In genomic region chrX:154437398-154437752, GRCh38 we compare ENCODE assay signal across 8 cellular contexts. TPM values are rescaled to one million over a fixed set of nuclear protein-coding genes. Genes with fewer than 3 reads are reported as not detected.
A peak's percentile ranks its signal among the peaks of the same experiment; 100 is the strongest.
DNase-seq lines count a peak whose midpoint lies in the region; ATAC-seq and TF ChIP-seq lines count a peak whose summit lies in the region.

No MANE protein-coding gene starts in this region.

- H3K27ac ChIP-seq in IMR-90 (ENCODE audit: insufficient read depth, low read length) (peak overlapping the region; percentile 95), colonic mucosa (peak overlapping the region; percentile 69)

- H3K36me3 Mint-ChIP-seq in naive B cell, result no peaks in the 10 kb centered on the region

- peak overlapping the region; percentile 95 for H3K4me2 ChIP-seq in IMR-90 (ENCODE audit: low read depth, low read length)

- peak overlapping the region; percentile 56 for H4K91ac ChIP-seq in IMR-90 (ENCODE audit: insufficient read depth, low read depth, low read length)

- no peak overlapping the region; the same call in 2 of the 3 replicates for H2BK15ac ChIP-seq in IMR-90 (ENCODE audit: low read depth, low read length)

- H3K9ac ChIP-seq in IMR-90 (ENCODE audit: low read depth, low read length) (peak overlapping the region; percentile 87), colonic mucosa (ENCODE audit: low read depth in 2 of 2, low read length in 2 of 2) (peak overlapping the region in 1 of 2 donors; percentile 63)

- H3K9me1 ChIP-seq in IMR-90 (ENCODE audit: insufficient read depth, low read length), result no peaks in the 10 kb centered on the region

- BruUV-seq in IMR-90 (replicated peaks; lab: Mats Ljungman, UMichigan), result no TSS peak

- peak overlapping the region; percentile 90 for H3K4ac ChIP-seq in IMR-90 (ENCODE audit: low read depth, low read length)

- 39% methylated on average over 11 of the region's 35 CpGs; no CpG with 5 or more reads in 1 of the 2 experiments for WGBS in IMR-90 (ENCODE audit: extremely low coverage in 2 of 2, insufficient read length in 1 of 2), 2 experiments

- H3K4me3 ChIP-seq in BJ (ENCODE audit: low read depth, low read length) (peak overlapping the region; percentile 76), IMR-90 (ENCODE audit: insufficient read depth, low read depth, low read length) (peak overlapping the region; percentile 98), colonic mucosa (peak overlapping the region; percentile 67)

- H3K18ac ChIP-seq in IMR-90 (ENCODE audit: low read depth, low read length), result peak overlapping the region; percentile 81; the same call in 1 of the 2 replicates

- DNase-seq in BJ (ENCODE audit: low read depth), result no peak
- no peak for DNase-seq in IMR-90
- no peak for DNase-seq in colonic mucosa
- no peak for DNase-seq in naive B cell
- DNase-seq in GF-D8 (lab: John Stamatoyannopoulos, UW), result no peak
- DNase-seq in GM10248 (ENCODE audit: extremely low spot score), result no peak
- no peak for DNase-seq in activated CD4-positive, CD25-positive, alpha-beta regulatory T cell treated with anti-CD3 and anti-CD28 coated beads, Interleukin-2, amount 50 U/mL, for 72 hours

- no peaks in the 10 kb centered on the region for H3K27me3 Mint-ChIP-seq in naive B cell

- peak overlapping the region in 5 of 6 donors; percentile 81 to 94 (median 88) for H3K27ac Mint-ChIP-seq in naive B cell

- H3K56ac ChIP-seq in IMR-90 (ENCODE audit: extremely low read depth, insufficient read depth, low read length), result peak overlapping the region; percentile 71; the same call in 1 of the 2 replicates

- H4K5ac ChIP-seq in IMR-90 (ENCODE audit: low read depth, low read length), result peak overlapping the region; percentile 70

- dilution Hi-C loops in IMR-90 (cut with HindIII; ENCODE audit: low sequenced_read_pairs, unreplicated experiment), result no loop called here

- no peak overlapping the region for H2BK120ac ChIP-seq in IMR-90 (ENCODE audit: low read depth, low read length)

- H3K9me3 Mint-ChIP-seq in naive B cell, result peaks cover 0 to 6% (median 0%) of the 10 kb centered on the region in 7 donors

- in situ Hi-C loops in IMR-90 (cut with MboI; ENCODE audit: low sequenced_read_pairs), result no loop called here

- peak overlapping the region; percentile 85 for H3K23ac ChIP-seq in IMR-90 (ENCODE audit: low read depth, low read length)

- H2BK5ac ChIP-seq in IMR-90 (ENCODE audit: low read depth, low read length, poor library complexity, severe bottlenecking), result peak overlapping the region; percentile 100

- H4K20me1 ChIP-seq in IMR-90 (ENCODE audit: insufficient read depth, low read length), result peaks cover 14% of the 10 kb centered on the region

- peak overlapping the region; percentile 68 to 91 (median 82) for H3K4me3 Mint-ChIP-seq in naive B cell

- H3K4me1 ChIP-seq in IMR-90 (ENCODE audit: control insufficient read depth, insufficient read depth, low read length) (peaks cover 3% of the 10 kb centered on the region), colonic mucosa (no peaks in the 10 kb centered on the region)

- H3K36me3 ChIP-seq in BJ (ENCODE audit: control insufficient read depth, insufficient read depth, low read length) (peaks cover 19% of the 10 kb centered on the region), IMR-90 (ENCODE audit: control insufficient read depth, insufficient read depth, low read length) (peaks cover 49% of the 10 kb centered on the region), colonic mucosa (no peaks in the 10 kb centered on the region)

- H3K9me3 ChIP-seq in IMR-90 (ENCODE audit: control insufficient read depth, insufficient read depth, low read length) (no peaks in the 10 kb centered on the region; the same call in 1 of the 2 replicates), colonic mucosa (no peaks in the 10 kb centered on the region)

- no peaks in the 10 kb centered on the region for H3K27me3 ChIP-seq in BJ (ENCODE audit: control insufficient read depth, insufficient read depth, low read length)
- no peaks in the 10 kb centered on the region for H3K27me3 ChIP-seq in IMR-90 (ENCODE audit: control insufficient read depth, insufficient read depth, low read length)
- H3K27me3 ChIP-seq in colonic mucosa, result no peaks in the 10 kb centered on the region

- H2AFZ ChIP-seq in IMR-90 (replicated peaks; ENCODE audit: low read length, poor library complexity), result peak overlapping the region; percentile 87

- H2AK5ac ChIP-seq in IMR-90 (ENCODE audit: low read depth, low read length), result peak overlapping the region; percentile 87

- POLR2A ChIA-PET in BJ (lab: Charles Lee) (no interaction called here), IMR-90 (lab: Charles Lee; ENCODE audit: unreplicated experiment) (interaction anchor here (1.5 kb wide), 1 partner anchor 10 kb away, joined by 3 read pairs; no protein-coding TSS in a partner anchor), GM10248 (lab: Yijun Ruan, JAX) (no interaction called here)

- peak overlapping the region; percentile 94 for H3K14ac ChIP-seq in IMR-90 (replicated peaks; ENCODE audit: low read depth, low read length)

- TF ChIP-seq CTCF in BJ (IDR thresholded peaks at IDR 0.05; ENCODE audit: insufficient read depth, low read depth, low read length) (no peak), IMR-90 (conservative IDR thresholded peaks at IDR 0.05; ENCODE audit: low read depth, low read length) (no peak), colonic mucosa (IDR thresholded peaks at IDR 0.05) (no peak), GM10248 (IDR thresholded peaks at IDR 0.05; ENCODE audit: control extremely low read depth, extremely low read depth, low read depth, missing control alignments) (no peak)

- intact Hi-C loops in IMR-90 (cut with micrococcal nuclease), result no loop called here
- intact Hi-C loops in colonic mucosa (cut with DNase I), result no loop called here

- CTCF ChIA-PET in BJ (lab: Yijun Ruan, JAX), result no interaction called here
- CTCF ChIA-PET in IMR-90 (lab: Yijun Ruan, JAX), result no interaction called here
- CTCF ChIA-PET in GM10248 (lab: Yijun Ruan, JAX), result no interaction called here

- peaks cover 0 to 12% of the 10 kb centered on the region in 2 experiments; a peak in 1 of 4 replicates for H3K79me1 ChIP-seq in IMR-90 (ENCODE audit: low read depth in 1 of 2, low read length in 2 of 2)

- peak overlapping the region; percentile 77 to 86; a peak in 3 of 4 replicates for H4K8ac ChIP-seq in IMR-90 (ENCODE audit: low read depth in 2 of 2, low read length in 2 of 2)

- H2AK9ac ChIP-seq in IMR-90 (replicated peaks; ENCODE audit: low read depth, low read length, poor library complexity), result peak overlapping the region; percentile 98

- TF ChIP-seq POLR2A in IMR-90 (IDR thresholded peaks at IDR 0.05; ENCODE audit: low read depth, low read length), result no peak

- ATAC-seq in IMR-90 (ENCODE audit: low read depth) (peak; percentile 4; the same call in 1 of the 2 replicates), naive B cell (ENCODE audit: low read depth in 2 of 2) (peak in 1 of 2 donors; percentile 4), GM21529 (IDR thresholded peaks at IDR 0.05; ENCODE audit: unreplicated experiment) (no peak)

- H3K4me1 Mint-ChIP-seq in naive B cell, result peaks cover 13 to 18% (median 15%) of the 10 kb centered on the region in 3 donors

- H2BK20ac ChIP-seq in IMR-90 (ENCODE audit: low read depth, low read length), result no peak overlapping the region

- no peak for TF ChIP-seq RAD21 in IMR-90 (IDR thresholded peaks at IDR 0.05; ENCODE audit: low read length)

TF ChIP-seq in IMR-90, 13 proteins besides CTCF, POLR2A, EP300 and RAD21 (continues in another document):
- TF ChIP-seq CEBPB (IDR thresholded peaks at IDR 0.05; ENCODE audit: low read depth, low read length) (no peak), NFE2L2 (IDR thresholded peaks at IDR 0.05; ENCODE audit: low read depth, low read length) (no peak)

RNA-seq across cellular contexts. Expression of gene GDI1, which starts 0.4 kb away (rescaled TPM):
- polyA plus RNA-seq in BJ (2011; rRNA removed) (149 and 216 TPM in 2 replicates), IMR-90 (2012; rRNA removed) (291 and 331 TPM in 2 replicates), naive B cell (ENCODE audit: low read depth in 6 of 6) (10 to 100 TPM; 28.4 to 44.3 (median 35.5) TPM)
- 85.4 and 131 TPM in 2 replicates for polyA minus RNA-seq in BJ (2011; rRNA and poly(A)+ RNA removed)
- total RNA-seq in IMR-90 (2012; rRNA removed) (113 and 117 TPM in 2 replicates), colonic mucosa (10 to 100 TPM; 63.0 to 83.0 TPM)
- 224 and 267 TPM in 2 replicates for polyA plus RNA-seq in IMR-90 (2012; cell fraction: cytosol; rRNA removed)
- polyA plus RNA-seq in IMR-90 (2012; cell fraction: nucleus; rRNA removed; ENCODE audit: low replicate concordance), result 1,267 and 1,634 TPM in 2 replicates

RNA-seq across cellular contexts. Expression of gene FAM50A, which starts 6.6 kb away (rescaled TPM):
- polyA plus RNA-seq in BJ (2011; rRNA removed) (74.8 and 75.0 TPM in 2 replicates), IMR-90 (2012; rRNA removed) (107 and 119 TPM in 2 replicates), naive B cell (ENCODE audit: low read depth in 6 of 6) (10 to 100 TPM; 23.8 to 35.2 (median 28.2) TPM)
- 58.1 and 59.2 TPM in 2 replicates for polyA minus RNA-seq in BJ (2011; rRNA and poly(A)+ RNA removed)
- total RNA-seq in IMR-90 (2012; rRNA removed) (46.4 and 65.5 TPM in 2 replicates), colonic mucosa (10 to 100 TPM; 41.9 to 60.1 TPM)
- polyA plus RNA-seq in IMR-90 (2012; cell fraction: cytosol; rRNA removed), result 71.0 and 81.8 TPM in 2 replicates
- 263 and 335 TPM in 2 replicates for polyA plus RNA-seq in IMR-90 (2012; cell fraction: nucleus; rRNA removed; ENCODE audit: low replicate concordance)

RNA-seq across cellular contexts. Expression of gene ATP6AP1, which starts 8.9 kb away (rescaled TPM):
- polyA plus RNA-seq in BJ (2011; rRNA removed), result 82.8 and 143 TPM in 2 replicates
- polyA minus RNA-seq in BJ (2011; rRNA and poly(A)+ RNA removed), result 69.2 and 87.3 TPM in 2 replicates
- 13.8 and 13.9 TPM in 2 replicates for total RNA-seq in IMR-90 (2012; rRNA removed)
- polyA plus RNA-seq in IMR-90 (2012; rRNA removed), result 96.7 and 98.4 TPM in 2 replicates
- polyA plus RNA-seq in IMR-90 (2012; cell fraction: cytosol; rRNA removed), result 122 and 145 TPM in 2 replicates
- polyA plus RNA-seq in IMR-90 (2012; cell fraction: nucleus; rRNA removed; ENCODE audit: low replicate concordance), result 57.9 and 117 TPM in 2 replicates
- total RNA-seq in colonic mucosa, result 10 to 100 TPM; 86.3 to 96.9 TPM
- polyA plus RNA-seq in naive B cell (ENCODE audit: low read depth in 6 of 6), result 100 to 1,000 TPM in 1 of 6 donors, 10 to 100 TPM in 5; 81.8 to 173 (median 88.7) TPM

RNA-seq across cellular contexts. Expression of gene PLXNA3, which starts 20.7 kb away (rescaled TPM):
- 16.8 and 36.0 TPM in 2 replicates for polyA plus RNA-seq in BJ (2011; rRNA removed)
- polyA minus RNA-seq in BJ (2011; rRNA and poly(A)+ RNA removed), result 63.3 and 73.0 TPM in 2 replicates
- 4.3 and 8.1 TPM in 2 replicates for total RNA-seq in IMR-90 (2012; rRNA removed)
- 111 and 126 TPM in 2 replicates for polyA plus RNA-seq in IMR-90 (2012; rRNA removed)
- 12.8 and 52.2 TPM in 2 replicates for polyA plus RNA-seq in IMR-90 (2012; cell fraction: cytosol; rRNA removed)
- 469 and 902 TPM in 2 replicates for polyA plus RNA-seq in IMR-90 (2012; cell fraction: nucleus; rRNA removed; ENCODE audit: low replicate concordance)
- total RNA-seq in colonic mucosa, result 10 to 100 TPM; 37.7 to 43.9 TPM
- 1 to 10 TPM in 3 of 6 donors, under 1 TPM in 3; 0.68 to 1.6 (median 0.99) TPM for polyA plus RNA-seq in naive B cell (ENCODE audit: low read depth in 6 of 6)

RNA-seq across cellular contexts. Expression of gene TAFAZZIN, which starts 26.0 kb away (rescaled TPM):
- polyA plus RNA-seq in BJ (2011; rRNA removed), result 13.1 and 24.8 TPM in 2 replicates
- polyA minus RNA-seq in BJ (2011; rRNA and poly(A)+ RNA removed), result 10.1 and 14.6 TPM in 2 replicates
- total RNA-seq in IMR-90 (2012; rRNA removed), result 4.4 and 4.8 TPM in 2 replicates
- 24.4 and 26.6 TPM in 2 replicates for polyA plus RNA-seq in IMR-90 (2012; rRNA removed)
- polyA plus RNA-seq in IMR-90 (2012; cell fraction: cytosol; rRNA removed), result 11.7 and 12.2 TPM in 2 replicates
- polyA plus RNA-seq in IMR-90 (2012; cell fraction: nucleus; rRNA removed; ENCODE audit: low replicate concordance), result 146 and 212 TPM in 2 replicates
- 10 to 100 TPM; 33.2 to 54.5 TPM for total RNA-seq in colonic mucosa
- 10 to 100 TPM; 31.6 to 50.2 (median 36.6) TPM for polyA plus RNA-seq in naive B cell (ENCODE audit: low read depth in 6 of 6)
